11 cellular contexts compared by ENCODE assay signal in the genomic region with DNA sequence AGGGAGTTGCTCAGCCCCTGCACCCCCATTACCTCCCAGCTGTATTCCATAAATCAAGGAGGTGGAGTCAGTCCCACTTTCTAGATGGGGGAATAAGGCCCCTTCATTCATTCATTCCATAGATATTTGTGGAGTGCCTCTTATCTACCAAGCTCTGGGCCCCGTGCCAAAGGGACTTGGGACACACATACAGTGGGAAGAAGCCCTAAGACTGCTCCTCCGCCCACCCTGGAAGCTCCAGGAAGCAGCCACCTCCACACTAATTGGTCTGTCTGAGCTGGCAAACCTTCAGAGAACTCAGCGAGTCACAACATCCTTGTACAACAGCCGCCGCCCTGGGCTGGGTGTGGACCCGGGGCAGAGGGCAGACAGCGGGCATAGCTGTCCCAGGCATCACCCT. TPM values are rescaled to one million over a fixed set of nuclear protein-coding genes. Genes with fewer than 3 reads are reported as not detected.
A peak's percentile ranks its signal among the peaks of the same experiment; 100 is the strongest.
DNase-seq lines count a peak whose midpoint lies in the region; ATAC-seq, FAIRE-seq and TF ChIP-seq lines count a peak whose summit lies in the region.
"Had no signal": no experiment of that assay in that cellular context is flagged by ENCODE, and none has a peak within 500 bp of the region (broad histone marks: within the 10 kb centered on the region; RNA-seq: fewer than 3 reads in every experiment).

No MANE protein-coding gene starts in this region.

- peak; percentile 62 to 84; a peak in 3 of 5 replicates for TF ChIP-seq EP300 in A549 (IDR thresholded peaks at IDR 0.05)

- H3K9me3 Mint-ChIP-seq in naive thymus-derived CD8-positive, alpha-beta T cell, result no peaks in the 10 kb centered on the region
- H3K9me3 Mint-ChIP-seq in Caco-2 (ENCODE audit: unreplicated experiment), result no peaks in the 10 kb centered on the region
- H3K9me3 Mint-ChIP-seq: CD4-positive, CD25-positive, alpha-beta regulatory T cell; natural killer cell treated with Interleukin-12 subunit alpha and Interleukin-12 subunit beta and Interleukin-15 and Interleukin-18, amount 100 ng/mL, for 72 hours had no signal

- H3K36me3 Mint-ChIP-seq in naive thymus-derived CD8-positive, alpha-beta T cell, result no peaks in the 10 kb centered on the region
- peaks cover 5% of the 10 kb centered on the region for H3K36me3 Mint-ChIP-seq in Caco-2 (ENCODE audit: insufficient read depth, unreplicated experiment)
- H3K36me3 Mint-ChIP-seq: CD4-positive, CD25-positive, alpha-beta regulatory T cell; natural killer cell treated with Interleukin-12 subunit alpha and Interleukin-12 subunit beta and Interleukin-15 and Interleukin-18, amount 100 ng/mL, for 72 hours had no signal

- H3K4me3 ChIP-seq in A549, result no peak overlapping the region
- H3K4me3 ChIP-seq in kidney (ENCODE audit: low read length in 2 of 2), result no peak overlapping the region
- H3K4me3 ChIP-seq in Caco-2 (ENCODE audit: low read depth, low read length), result no peak overlapping the region

- POLR2A ChIA-PET in A549 (lab: Yijun Ruan, JAX), result interaction anchor here (0.8 to 3.0 kb wide), 4 partner anchors 11 to 112 kb away, joined by 3 to 19 read pairs (median 7); no protein-coding TSS in a partner anchor
- POLR2A ChIA-PET in naive thymus-derived CD8-positive, alpha-beta T cell (lab: Charles Lee), result no interaction called here
- POLR2A ChIA-PET in HEK293T (lab: Yijun Ruan, JAX), result no interaction called here
- POLR2A ChIA-PET in Caco-2 (lab: Charles Lee), result no interaction called here

- intact Hi-C loops in kidney (cut with DNase I), result no loop called here
- intact Hi-C loops in Caco-2 (cut with micrococcal nuclease; ENCODE audit: unreplicated experiment), result no loop called here

- H3K36me3 ChIP-seq in kidney (ENCODE audit: control insufficient read depth in 1 of 2, insufficient read depth in 2 of 2, low read length in 2 of 2) (no peaks in the 10 kb centered on the region), Caco-2 (ENCODE audit: control insufficient read depth, insufficient read depth, low read length) (no peaks in the 10 kb centered on the region)

- 0% methylated on average over 3 of the region's 7 CpGs for WGBS in A549 (ENCODE audit: missing lambda C conversion rate)

- H3K9me3 ChIP-seq in A549 (no peaks in the 10 kb centered on the region), kidney (ENCODE audit: control insufficient read depth in 1 of 2, low read length in 2 of 2) (no peaks in the 10 kb centered on the region), Caco-2 (no peaks in the 10 kb centered on the region)

- CTCF ChIA-PET in A549 (lab: Yijun Ruan, JAX) (interaction anchor here (0.9 to 2.0 kb wide), 10 partner anchors 9 to 142 kb away, joined by 3 to 7 read pairs (median 3); no protein-coding TSS in a partner anchor), HEK293T (lab: Yijun Ruan, JAX) (interaction anchor here (1.3 to 1.5 kb wide), 2 partner anchors 10 to 111 kb away, joined by 5 read pairs; no protein-coding TSS in a partner anchor), Caco-2 (lab: Charles Lee) (no interaction called here)

- no TSS peak for BruUV-seq in Caco-2 (replicated peaks; lab: Mats Ljungman, UMichigan)

- H3K4me1 ChIP-seq in A549 (peaks cover 95% of the 10 kb centered on the region), kidney (ENCODE audit: control insufficient read depth in 1 of 2, insufficient read depth in 1 of 2, low read depth in 1 of 2, low read length in 2 of 2) (peaks cover 0 to 3% of the 10 kb centered on the region in 2 donors), Caco-2 (peaks cover 5% of the 10 kb centered on the region; the same call in 1 of the 2 replicates)

- H3K27ac Mint-ChIP-seq in naive thymus-derived CD8-positive, alpha-beta T cell, result no peak overlapping the region
- no peak overlapping the region for H3K27ac Mint-ChIP-seq in Caco-2 (ENCODE audit: unreplicated experiment)
- H3K27ac Mint-ChIP-seq: CD4-positive, CD25-positive, alpha-beta regulatory T cell; natural killer cell treated with Interleukin-12 subunit alpha and Interleukin-12 subunit beta and Interleukin-15 and Interleukin-18, amount 100 ng/mL, for 72 hours had no signal

- DNase-seq in A549 (ENCODE audit: low read depth in 1 of 2, low spot score in 1 of 2), result peak; percentile 55 to 94
- DNase-seq in HS-27A (ENCODE audit: low read depth), result peak; percentile 100
- DNase-seq in amniotic stem cell (lab: John Stamatoyannopoulos, UW), result peak; percentile 71
- DNase-seq in kidney, result peak; percentile 87
- no peak for DNase-seq in naive thymus-derived CD8-positive, alpha-beta T cell
- no peak for DNase-seq in HEK293T (ENCODE audit: extremely low spot score)
- DNase-seq in Caco-2, result no peak

- peak in 1 of 2 experiments; percentile 22; a peak in 3 of 5 replicates for TF ChIP-seq RAD21 in A549 (conservative IDR thresholded peaks at IDR 0.05 in 1 of 2, IDR thresholded peaks at IDR 0.05 in 1 of 2)

- TF ChIP-seq CTCF in A549 (IDR thresholded peaks at IDR 0.05), result no peak
- TF ChIP-seq CTCF in kidney (IDR thresholded peaks at IDR 0.05; ENCODE audit: borderline replicate concordance, extremely low read depth, insufficient read depth), result no peak
- TF ChIP-seq CTCF in Caco-2 (IDR thresholded peaks at IDR 0.05; ENCODE audit: insufficient read depth in 1 of 2, low read depth in 1 of 2, low read length in 1 of 2, severe bottlenecking in 1 of 2, unreplicated experiment in 1 of 2), result no peak

- ATAC-seq in A549, result peak; percentile 73 to 82
- ATAC-seq in HG02970 (IDR thresholded peaks at IDR 0.05; ENCODE audit: low FRiP score, unreplicated experiment), result no peak
- ATAC-seq in naive thymus-derived CD8-positive, alpha-beta T cell, result no peak
- ATAC-seq: natural killer cell treated with Interleukin-12 subunit alpha and Interleukin-12 subunit beta and Interleukin-15 and Interleukin-18, amount 100 ng/mL, for 72 hours had no signal

- peak overlapping the region; percentile 90 to 97 for H3K27ac ChIP-seq in A549
- no peak overlapping the region for H3K27ac ChIP-seq in kidney (ENCODE audit: low read depth in 2 of 2, low read length in 2 of 2)

- no peak for FAIRE-seq in A549 (lab: Jason Lieb, UNC)
- no peak for FAIRE-seq in kidney (lab: Jason Lieb, UNC)
- FAIRE-seq: endometrium had no signal

- peaks cover 0 to under 1% (median 0%) of the 10 kb centered on the region in 5 donors for H3K27me3 Mint-ChIP-seq in naive thymus-derived CD8-positive, alpha-beta T cell
- no peaks in the 10 kb centered on the region for H3K27me3 Mint-ChIP-seq in Caco-2 (ENCODE audit: insufficient read depth, unreplicated experiment)

- no peaks in the 10 kb centered on the region for H3K4me1 Mint-ChIP-seq in naive thymus-derived CD8-positive, alpha-beta T cell
- H3K4me1 Mint-ChIP-seq in Caco-2 (ENCODE audit: low read depth, unreplicated experiment), result peaks cover 7% of the 10 kb centered on the region
- H3K4me1 Mint-ChIP-seq: CD4-positive, CD25-positive, alpha-beta regulatory T cell had no signal

- no peak for TF ChIP-seq POLR2A in A549 (IDR thresholded peaks at IDR 0.05; ENCODE audit: low read length)

- H3K4me3 Mint-ChIP-seq in naive thymus-derived CD8-positive, alpha-beta T cell, result no peak overlapping the region
- no peak overlapping the region for H3K4me3 Mint-ChIP-seq in Caco-2 (ENCODE audit: unreplicated experiment)
- H3K4me3 Mint-ChIP-seq: CD4-positive, CD25-positive, alpha-beta regulatory T cell; natural killer cell treated with Interleukin-12 subunit alpha and Interleukin-12 subunit beta and Interleukin-15 and Interleukin-18, amount 100 ng/mL, for 72 hours had no signal

- no peak overlapping the region for H3K9ac ChIP-seq in kidney (ENCODE audit: low read length in 2 of 2)

- H3K4me2 ChIP-seq in A549, result peak overlapping the region; percentile 76

- no peaks in the 10 kb centered on the region for H3K27me3 ChIP-seq in Caco-2 (replicated peaks; ENCODE audit: control insufficient read depth, insufficient read depth, low read length)

TF ChIP-seq in A549, 52 proteins besides CTCF, POLR2A, EP300 and RAD21 (continues in another document):
- TF ChIP-seq GATA3 (IDR thresholded peaks at IDR 0.05; ENCODE audit: borderline replicate concordance) (peak; percentile 82; the same call in 1 of the 2 replicates), JUNB (IDR thresholded peaks at IDR 0.05) (peak; percentile 42; the same call in 1 of the 2 replicates)

TF ChIP-seq in HEK293T, 16 proteins besides CTCF, POLR2A, EP300 and RAD21 (continues in another document):
- TF ChIP-seq FOXM1 (IDR thresholded peaks at IDR 0.05; ENCODE audit: borderline replicate concordance) (no peak), L3MBTL2 (conservative IDR thresholded peaks at IDR 0.05) (no peak), FOXK2 (IDR thresholded peaks at IDR 0.05) (no peak), NFRKB (IDR thresholded peaks at IDR 0.05) (no peak), HDGF (IDR thresholded peaks at IDR 0.05; ENCODE audit: borderline replicate concordance) (no peak)

RNA-seq across cellular contexts. Expression of gene STRA6, which starts 6.4 kb away (rescaled TPM):
- polyA plus RNA-seq in A549 (2011; rRNA removed) (35.0 and 49.8 TPM in 2 replicates), A549 (2017; fragmentation: RNase III; extraction: RNeasy Plus Mini Kit Qiagen cat#74134 plus additional on column Dnase treatment) (60.6 to 76.4 TPM (median 70.2 TPM) in 3 replicates), kidney (ENCODE audit: insufficient read depth, low read depth, low replicate concordance) (31.9 TPM)
- 31.3 and 39.8 TPM in 2 replicates for polyA plus RNA-seq in A549 (2012; cell fraction: cytosol; rRNA removed)
- polyA plus RNA-seq in A549 (2012; cell fraction: nucleus; rRNA removed), result 165 and 201 TPM in 2 replicates
- 63.6 and 65.0 TPM in 2 replicates for polyA minus RNA-seq in A549 (2011; rRNA and poly(A)+ RNA removed)
- total RNA-seq in kidney (2.0 TPM), Caco-2 (2022) (2.1 and 3.1 TPM in 2 replicates)
- total RNA-seq in naive thymus-derived CD8-positive, alpha-beta T cell, result not detected
- polyA plus RNA-seq in naive thymus-derived CD8-positive, alpha-beta T cell, result not detected
- total RNA-seq: CD4-positive, CD25-positive, alpha-beta regulatory T cell; natural killer cell treated with Interleukin-12 subunit alpha and Interleukin-12 subunit beta and Interleukin-15 and Interleukin-18, amount 100 ng/mL, for 72 hours had no signal
- polyA plus RNA-seq: CD4-positive, CD25-positive, alpha-beta regulatory T cell had no signal

RNA-seq across cellular contexts. Expression of gene ISLR, which starts 22.7 kb away (rescaled TPM):
- polyA plus RNA-seq in A549 (2011; rRNA removed), result 0.10 and 0.28 TPM in 2 replicates
- 0.11 and 0.17 TPM in 2 replicates for polyA plus RNA-seq in A549 (2012; cell fraction: cytosol; rRNA removed)
- 0.59 and 1.1 TPM in 2 replicates for polyA plus RNA-seq in A549 (2012; cell fraction: nucleus; rRNA removed)
- polyA plus RNA-seq in A549 (2017; fragmentation: RNase III; extraction: RNeasy Plus Mini Kit Qiagen cat#74134 plus additional on column Dnase treatment), result 0.25 to 0.43 TPM (median 0.30 TPM) in 3 replicates
- 0.12 TPM in 1 of 2 replicates, not detected in the other for polyA minus RNA-seq in A549 (2011; rRNA and poly(A)+ RNA removed)
- total RNA-seq in kidney, result 30.2 TPM
- polyA plus RNA-seq in kidney (ENCODE audit: insufficient read depth, low read depth, low replicate concordance), result 18.8 TPM
- not detected for total RNA-seq in naive thymus-derived CD8-positive, alpha-beta T cell
- not detected for polyA plus RNA-seq in naive thymus-derived CD8-positive, alpha-beta T cell
- not detected in 2 replicates for total RNA-seq in Caco-2 (2022)
- total RNA-seq: CD4-positive, CD25-positive, alpha-beta regulatory T cell; natural killer cell treated with Interleukin-12 subunit alpha and Interleukin-12 subunit beta and Interleukin-15 and Interleukin-18, amount 100 ng/mL, for 72 hours had no signal
- polyA plus RNA-seq: CD4-positive, CD25-positive, alpha-beta regulatory T cell had no signal

RNA-seq across cellular contexts. Expression of gene CCDC33, which starts 40.0 kb away (rescaled TPM):
- polyA plus RNA-seq in A549 (2011; rRNA removed), result 5.4 and 5.9 TPM in 2 replicates
- polyA plus RNA-seq in A549 (2012; cell fraction: cytosol; rRNA removed), result 5.2 and 6.0 TPM in 2 replicates
- 5.8 and 6.5 TPM in 2 replicates for polyA plus RNA-seq in A549 (2012; cell fraction: nucleus; rRNA removed)
- 9.2 to 11.9 TPM (median 10.4 TPM) in 3 replicates for polyA plus RNA-seq in A549 (2017; fragmentation: RNase III; extraction: RNeasy Plus Mini Kit Qiagen cat#74134 plus additional on column Dnase treatment)
- polyA minus RNA-seq in A549 (2011; rRNA and poly(A)+ RNA removed), result 4.5 and 4.6 TPM in 2 replicates
- 0.63 TPM for total RNA-seq in kidney
- not detected for polyA plus RNA-seq in kidney (ENCODE audit: insufficient read depth, low read depth, low replicate concordance)
- not detected for total RNA-seq in naive thymus-derived CD8-positive, alpha-beta T cell
- polyA plus RNA-seq in naive thymus-derived CD8-positive, alpha-beta T cell, result not detected
- not detected in 2 replicates for total RNA-seq in Caco-2 (2022)
- total RNA-seq: CD4-positive, CD25-positive, alpha-beta regulatory T cell; natural killer cell treated with Interleukin-12 subunit alpha and Interleukin-12 subunit beta and Interleukin-15 and Interleukin-18, amount 100 ng/mL, for 72 hours had no signal
- polyA plus RNA-seq: CD4-positive, CD25-positive, alpha-beta regulatory T cell had no signal

Comparison
In these comparisons a context has a peak if more than half of its experiments do, and no peak if none do; other contexts are left out.
1. ATAC-seq: peak in A549 (2 of 2); none in HG02970 (single experiment) and naive thymus-derived CD8-positive, alpha-beta T cell (0 of 2).
2. DNase-seq: peak in A549 (2 of 2), HS-27A (single experiment), amniotic stem cell (single experiment) and kidney (single experiment); none in naive thymus-derived CD8-positive, alpha-beta T cell (0 of 10), HEK293T (single experiment) and Caco-2 (0 of 2).
3. H3K27ac ChIP-seq: peak in A549 (2 of 2); none in kidney (0 of 2).
4. RNA of gene ISLR, which starts 22.7 kb away (total RNA-seq): 30.2 TPM in kidney (single experiment); not detected in naive thymus-derived CD8-positive, alpha-beta T cell and not detected in Caco-2; every median in the first group is over 10 times any median in the second.